Comparison of ENCODE assay signal across 16 cellular contexts in genomic region chr16:67644038-67644437, GRCh38. TPM values are rescaled to one million over a fixed set of nuclear protein-coding genes. Genes with fewer than 3 reads are reported as not detected.
A peak's percentile ranks its signal among the peaks of the same experiment; 100 is the strongest.
DNase-seq lines count a peak whose midpoint lies in the region; TF ChIP-seq lines count a peak whose summit lies in the region.
"Had no signal": no experiment of that assay in that cellular context is flagged by ENCODE, and none has a peak within 500 bp of the region (broad histone marks: within the 10 kb centered on the region; RNA-seq: fewer than 3 reads in every experiment).

No MANE protein-coding gene starts in this region.

- H3K79me2 ChIP-seq in KMS-11 (ENCODE audit: insufficient read depth, low read depth): peaks cover 10% of the 10 kb centered on the region; the same call in 1 of the 2 replicates
- no peaks in the 10 kb centered on the region for H3K79me2 ChIP-seq in neural progenitor cell (ENCODE audit: low read depth)
- H3K79me2 ChIP-seq: hepatocyte had no signal

- H3K9me3 Mint-ChIP-seq in activated T-cell treated with anti-CD3 and anti-CD28 coated beads, Interleukin-2, amount 50 U/mL, for 24 hours: no peaks in the 10 kb centered on the region
- H3K9me3 Mint-ChIP-seq in activated naive CD8-positive, alpha-beta T cell (ENCODE audit: low read depth): no peaks in the 10 kb centered on the region
- no peaks in the 10 kb centered on the region for H3K9me3 Mint-ChIP-seq in neural progenitor cell

- H3K4me1 ChIP-seq in KMS-11 (ENCODE audit: low read depth, poor library complexity, severe bottlenecking) (peaks cover 12% of the 10 kb centered on the region), neural progenitor cell (no peaks in the 10 kb centered on the region)

- no peak for TF ChIP-seq CTCF in KMS-11 (conservative IDR thresholded peaks at IDR 0.05; ENCODE audit: low read depth, low read length)
- TF ChIP-seq CTCF in neural progenitor cell (IDR thresholded peaks at IDR 0.05): no peak

- peak overlapping the region; percentile 96; the same call in 1 of the 2 replicates for H3K9ac ChIP-seq in KMS-11
- H3K9ac ChIP-seq in neural progenitor cell: no peak overlapping the region

- H2AFZ ChIP-seq in KMS-11 (ENCODE audit: low read depth) (peak overlapping the region; percentile 88; the same call in 1 of the 2 replicates), neural progenitor cell (replicated peaks) (no peak overlapping the region)
- H2AFZ ChIP-seq: hepatocyte had no signal

- peak overlapping the region; percentile 86 for H3K27ac Mint-ChIP-seq in activated T-cell treated with anti-CD3 and anti-CD28 coated beads, Interleukin-2, amount 50 U/mL, for 24 hours
- no peak overlapping the region for H3K27ac Mint-ChIP-seq in activated naive CD8-positive, alpha-beta T cell
- H3K27ac Mint-ChIP-seq in neural progenitor cell: no peak overlapping the region

- H3K4me3 Mint-ChIP-seq in activated T-cell treated with anti-CD3 and anti-CD28 coated beads, Interleukin-2, amount 50 U/mL, for 24 hours: peak overlapping the region; percentile 72
- H3K4me3 Mint-ChIP-seq in activated naive CD8-positive, alpha-beta T cell: peak overlapping the region; percentile 78
- H3K4me3 Mint-ChIP-seq in neural progenitor cell: peak overlapping the region; percentile 50

- no peak for DNase-seq in activated T-cell treated with anti-CD3 and anti-CD28 coated beads, Interleukin-2, amount 50 U/mL, for 24 hours
- DNase-seq in activated T-cell treated with anti-CD3 and anti-CD28 coated beads, Interleukin-2, amount 50 U/mL, for 1 hour: no peak
- no peak for DNase-seq in neural progenitor cell (ENCODE audit: low spot score)
- DNase-seq in GF-D8 (lab: John Stamatoyannopoulos, UW): no peak
- no peak for DNase-seq in activated gamma-delta T cell treated with Interleukin-2 at 50 U/mL for 16 hours
- DNase-seq in Kasumi-1 (lab: John Stamatoyannopoulos, UW): no peak
- DNase-seq: esophagus squamous epithelium, IMR-90, left cardiac atrium, NCI-H446 treated with DMSO at 0.1 percent for 48 hours, PC-3, trophoblast cell had no signal

- H3K27me3 ChIP-seq in KMS-11 (ENCODE audit: insufficient read depth, low read depth) (no peaks in the 10 kb centered on the region), neural progenitor cell (peaks cover 41% of the 10 kb centered on the region)

- no peaks in the 10 kb centered on the region for H3K9me3 ChIP-seq in neural progenitor cell (ENCODE audit: low read depth)
- H3K9me3 ChIP-seq: esophagus squamous epithelium had no signal

- H3K36me3 Mint-ChIP-seq in activated T-cell treated with anti-CD3 and anti-CD28 coated beads, Interleukin-2, amount 50 U/mL, for 24 hours (ENCODE audit: low read depth): peaks cover 36% of the 10 kb centered on the region
- no peaks in the 10 kb centered on the region for H3K36me3 Mint-ChIP-seq in activated naive CD8-positive, alpha-beta T cell
- H3K36me3 Mint-ChIP-seq in neural progenitor cell: peaks cover 6% of the 10 kb centered on the region

- H3K36me3 ChIP-seq in KMS-11 (ENCODE audit: insufficient read depth): no peaks in the 10 kb centered on the region; the same call in 1 of the 2 replicates
- H3K36me3 ChIP-seq in neural progenitor cell: no peaks in the 10 kb centered on the region

- H3K27ac ChIP-seq in KMS-11 (no peak overlapping the region), neural progenitor cell (no peak overlapping the region)
- H3K27ac ChIP-seq: coronary artery, hepatocyte had no signal

- peaks cover 27% of the 10 kb centered on the region for H3K4me1 Mint-ChIP-seq in activated T-cell treated with anti-CD3 and anti-CD28 coated beads, Interleukin-2, amount 50 U/mL, for 24 hours (ENCODE audit: low read depth)
- H3K4me1 Mint-ChIP-seq in activated naive CD8-positive, alpha-beta T cell (ENCODE audit: low read depth): peaks cover 6% of the 10 kb centered on the region
- no peaks in the 10 kb centered on the region for H3K4me1 Mint-ChIP-seq in neural progenitor cell

- H4K20me1 ChIP-seq in KMS-11 (ENCODE audit: insufficient read depth) (no peaks in the 10 kb centered on the region), neural progenitor cell (ENCODE audit: low read depth) (no peaks in the 10 kb centered on the region)

- H3K4me2 ChIP-seq in KMS-11: peak overlapping the region; percentile 49
- H3K4me2 ChIP-seq in neural progenitor cell: no peak overlapping the region

- H3K4me3 ChIP-seq in KMS-11 (IDR thresholded peaks at IDR 0.05; ENCODE audit: insufficient read depth, low read depth, low read length) (no peak overlapping the region), neural progenitor cell (no peak overlapping the region)

- H3F3A ChIP-seq in neural progenitor cell (ENCODE audit: low read depth): peaks cover 9% of the 10 kb centered on the region

- H3K27me3 Mint-ChIP-seq in activated T-cell treated with anti-CD3 and anti-CD28 coated beads, Interleukin-2, amount 50 U/mL, for 24 hours: no peaks in the 10 kb centered on the region
- H3K27me3 Mint-ChIP-seq in activated naive CD8-positive, alpha-beta T cell: no peaks in the 10 kb centered on the region
- peaks cover 3% of the 10 kb centered on the region for H3K27me3 Mint-ChIP-seq in neural progenitor cell (ENCODE audit: insufficient read depth, low read depth)

RNA-seq across cellular contexts. Expression of gene CARMIL2, which starts 0.9 kb away (rescaled TPM):
- total RNA-seq in neural progenitor cell (ENCODE audit: low replicate concordance): 14.5 and 18.2 TPM in 2 replicates

RNA-seq across cellular contexts. Expression of gene ACD, which starts 16.0 kb away (rescaled TPM):
- total RNA-seq in neural progenitor cell (ENCODE audit: low replicate concordance): 11.5 and 31.7 TPM in 2 replicates

RNA-seq across cellular contexts. Expression of gene PARD6A, which starts 16.7 kb away (rescaled TPM):
- 2.7 and 8.7 TPM in 2 replicates for total RNA-seq in neural progenitor cell (ENCODE audit: low replicate concordance)

RNA-seq across cellular contexts. Expression of gene ENKD1, which starts 22.5 kb away (rescaled TPM):
- total RNA-seq in neural progenitor cell (ENCODE audit: low replicate concordance): 6.9 and 18.7 TPM in 2 replicates

RNA-seq across cellular contexts. Expression of gene C16orf86, which starts 22.6 kb away (rescaled TPM):
- 0.24 and 6.0 TPM in 2 replicates for total RNA-seq in neural progenitor cell (ENCODE audit: low replicate concordance)
- total RNA-seq: PC-3 had no signal
